In genomic region chr3:2301361-2301760, GRCh38 we compare ENCODE assay signal across 37 cellular contexts.
"Had no signal": no experiment of that assay in that cellular context is flagged by ENCODE, and none has a peak within 500 bp of the region (broad histone marks: within the 10 kb centered on the region; RNA-seq: fewer than 3 reads in every experiment).

No MANE protein-coding gene starts in this region.

- ATAC-seq: activated naive CD4-positive, alpha-beta T cell treated with anti-CD3 and anti-CD28 coated beads, Interleukin-2, amount 50 U/mL, for 72 hours; activated naive CD8-positive, alpha-beta T cell treated with anti-CD3 and anti-CD28 coated beads, Interleukin-2, amount 50 U/mL, for 24 hours; activated T-cell treated with anti-CD3 and anti-CD28 coated beads, Interleukin-2, amount 50 U/mL, for 4 hours; activated T-cell treated with anti-CD3 and anti-CD28 coated beads, Interleukin-2, amount 50 U/mL, for 72 hours; activated T-helper 17 cell treated with anti-CD3 and anti-CD28 coated beads, Interleukin-2, amount 50 U/mL, for 72 hours; body of pancreas had no signal

- H3K4me3 ChIP-seq: adrenal gland, ascending aorta, body of pancreas, breast epithelium, cardiac muscle cell had no signal

- H3K4me1 ChIP-seq: adrenal gland, ascending aorta, body of pancreas, breast epithelium had no signal

- H3K4me1 Mint-ChIP-seq: activated naive CD4-positive, alpha-beta T cell treated with anti-CD3 and anti-CD28 coated beads, Interleukin-2, amount 10 ng/mL, durations not matched to agents 7 days and 5 days; activated naive CD4-positive, alpha-beta T cell treated with anti-CD3 and anti-CD28 coated beads, Interleukin-2, amount 50 U/mL, for 24 hours; activated naive CD8-positive, alpha-beta T cell treated with anti-CD3 and anti-CD28 coated beads for 36 hours; activated naive CD8-positive, alpha-beta T cell treated with anti-CD3 and anti-CD28 coated beads, Interleukin-2, amount 10 ng/mL, durations not matched to agents 7 days and 5 days; activated naive CD8-positive, alpha-beta T cell treated with anti-CD3 and anti-CD28 coated beads, Interleukin-2, amount 50 U/mL, for 24 hours; activated T-helper 17 cell treated with anti-CD3 and anti-CD28 coated beads, Interleukin-2, amount 50 U/mL, for 72 hours; central memory CD8-positive, alpha-beta T cell had no signal

- H3K27me3 Mint-ChIP-seq: activated naive CD4-positive, alpha-beta T cell treated with anti-CD3 and anti-CD28 coated beads, Interleukin-2, amount 10 ng/mL, durations not matched to agents 7 days and 5 days; activated naive CD8-positive, alpha-beta T cell; activated naive CD8-positive, alpha-beta T cell treated with anti-CD3 and anti-CD28 coated beads for 36 hours; activated naive CD8-positive, alpha-beta T cell treated with anti-CD3 and anti-CD28 coated beads, Interleukin-2, amount 10 ng/mL, durations not matched to agents 7 days and 5 days; activated naive CD8-positive, alpha-beta T cell treated with anti-CD3 and anti-CD28 coated beads, Interleukin-2, amount 50 U/mL, for 24 hours; activated T-cell treated with anti-CD3 and anti-CD28 coated beads, Interleukin-2, amount 50 U/mL, for 24 hours; activated T-helper 17 cell treated with anti-CD3 and anti-CD28 coated beads, Interleukin-2, amount 50 U/mL, for 72 hours; central memory CD8-positive, alpha-beta T cell had no signal

- H3K9me3 Mint-ChIP-seq: activated naive CD4-positive, alpha-beta T cell treated with anti-CD3 and anti-CD28 coated beads for 36 hours; activated naive CD4-positive, alpha-beta T cell treated with anti-CD3 and anti-CD28 coated beads, Interleukin-2, amount 50 U/mL, for 24 hours; activated T-cell treated with anti-CD3 and anti-CD28 coated beads, Interleukin-2, amount 50 U/mL, for 24 hours; activated T-helper 1 cell treated with anti-CD3 and anti-CD28 coated beads, Interleukin-12 subunit alpha, Interleukin-12 subunit beta, Interleukin-2, Interleukin-4 antibody, amounts not matched to agents 30 ng/mL and 10 ng/mL and 1 ng/mL, durations not matched to agents 14 hours and 24 hours and 36 hours; activated T-helper 2 cell treated with anti-CD3 and anti-CD28 coated beads, Interferon-gamma antibody, Interleukin-2, Interleukin-4, amounts not matched to agents 10 μg/mL and 5 μg/mL and 100 μg/mL, durations not matched to agents 14 hours and 24 hours and 36 hours; central memory CD8-positive, alpha-beta T cell had no signal

- H3K9me3 ChIP-seq: adrenal gland, ascending aorta, body of pancreas, breast epithelium had no signal

- H3K36me3 ChIP-seq: adrenal gland, ascending aorta, brain microvascular endothelial cell, breast epithelium, cardiac muscle cell had no signal

- H3K36me3 Mint-ChIP-seq: activated naive CD4-positive, alpha-beta T cell treated with anti-CD3 and anti-CD28 coated beads, Interleukin-2, amount 10 ng/mL, durations not matched to agents 7 days and 5 days; activated naive CD4-positive, alpha-beta T cell treated with anti-CD3 and anti-CD28 coated beads, Interleukin-2, amount 50 U/mL, for 24 hours; activated naive CD4-positive, alpha-beta T cell treated with anti-CD3 and anti-CD28 coated beads, Interleukin-2, amount 50 U/mL, for 72 hours; activated naive CD8-positive, alpha-beta T cell; activated naive CD8-positive, alpha-beta T cell treated with anti-CD3 and anti-CD28 coated beads for 36 hours; activated naive CD8-positive, alpha-beta T cell treated with anti-CD3 and anti-CD28 coated beads, Interleukin-2, amount 10 ng/mL, durations not matched to agents 7 days and 5 days; brain had no signal

- H3K27ac Mint-ChIP-seq: activated naive CD4-positive, alpha-beta T cell treated with anti-CD3 and anti-CD28 coated beads for 36 hours; activated naive CD4-positive, alpha-beta T cell treated with anti-CD3 and anti-CD28 coated beads, Interleukin-2, amount 10 ng/mL, durations not matched to agents 7 days and 5 days; activated naive CD4-positive, alpha-beta T cell treated with anti-CD3 and anti-CD28 coated beads, Interleukin-2, amount 50 U/mL, for 24 hours; activated naive CD8-positive, alpha-beta T cell; activated naive CD8-positive, alpha-beta T cell treated with anti-CD3 and anti-CD28 coated beads for 36 hours; activated naive CD8-positive, alpha-beta T cell treated with anti-CD3 and anti-CD28 coated beads, Interleukin-2, amount 10 ng/mL, durations not matched to agents 7 days and 5 days; activated naive CD8-positive, alpha-beta T cell treated with anti-CD3 and anti-CD28 coated beads, Interleukin-2, amount 50 U/mL, for 24 hours; activated T-cell treated with anti-CD3 and anti-CD28 coated beads, Interleukin-2, amount 50 U/mL, for 24 hours; activated T-cell treated with anti-CD3 and anti-CD28 coated beads, Interleukin-2, amount 50 U/mL, for 72 hours; activated T-helper 1 cell treated with anti-CD3 and anti-CD28 coated beads, Interleukin-12 subunit alpha, Interleukin-12 subunit beta, Interleukin-2, Interleukin-4 antibody, amounts not matched to agents 30 ng/mL and 10 ng/mL and 1 ng/mL, durations not matched to agents 14 hours and 24 hours and 36 hours; activated T-helper 17 cell treated with anti-CD3 and anti-CD28 coated beads, Interleukin-2, amount 50 U/mL, for 72 hours; activated T-helper 2 cell treated with anti-CD3 and anti-CD28 coated beads, Interferon-gamma antibody, Interleukin-2, Interleukin-4, amounts not matched to agents 10 μg/mL and 5 μg/mL and 100 μg/mL, durations not matched to agents 14 hours and 24 hours and 36 hours; brain had no signal

- H3K4me3 Mint-ChIP-seq: activated naive CD4-positive, alpha-beta T cell treated with anti-CD3 and anti-CD28 coated beads for 36 hours; activated naive CD4-positive, alpha-beta T cell treated with anti-CD3 and anti-CD28 coated beads, Interleukin-2, amount 10 ng/mL, durations not matched to agents 7 days and 5 days; activated naive CD4-positive, alpha-beta T cell treated with anti-CD3 and anti-CD28 coated beads, Interleukin-2, amount 50 U/mL, for 24 hours; activated naive CD8-positive, alpha-beta T cell; activated naive CD8-positive, alpha-beta T cell treated with anti-CD3 and anti-CD28 coated beads for 36 hours; activated naive CD8-positive, alpha-beta T cell treated with anti-CD3 and anti-CD28 coated beads, Interleukin-2, amount 10 ng/mL, durations not matched to agents 7 days and 5 days; activated naive CD8-positive, alpha-beta T cell treated with anti-CD3 and anti-CD28 coated beads, Interleukin-2, amount 50 U/mL, for 24 hours; activated T-cell treated with anti-CD3 and anti-CD28 coated beads, Interleukin-2, amount 50 U/mL, for 24 hours; activated T-cell treated with anti-CD3 and anti-CD28 coated beads, Interleukin-2, amount 50 U/mL, for 4 hours; activated T-cell treated with anti-CD3 and anti-CD28 coated beads, Interleukin-2, amount 50 U/mL, for 72 hours; activated T-helper 1 cell treated with anti-CD3 and anti-CD28 coated beads, Interleukin-12 subunit alpha, Interleukin-12 subunit beta, Interleukin-2, Interleukin-4 antibody, amounts not matched to agents 30 ng/mL and 10 ng/mL and 1 ng/mL, durations not matched to agents 14 hours and 24 hours and 36 hours; activated T-helper 17 cell treated with anti-CD3 and anti-CD28 coated beads, Interleukin-2, amount 50 U/mL, for 72 hours; brain; central memory CD8-positive, alpha-beta T cell had no signal

- H3K27ac ChIP-seq: adrenal gland, ascending aorta, body of pancreas, brain microvascular endothelial cell, breast epithelium, cardiac muscle cell had no signal

- DNase-seq: activated effector memory CD4-positive, alpha-beta T cell treated with anti-CD3 and anti-CD28 coated beads, Interleukin-2, amount 50 U/mL, for 16 hours; activated effector memory CD4-positive, alpha-beta T cell treated with Interleukin-2 at 50 U/mL for 16 hours; activated gamma-delta T cell; activated gamma-delta T cell treated with Interleukin-2 at 50 U/mL for 16 hours; activated naive CD4-positive, alpha-beta T cell; activated naive CD4-positive, alpha-beta T cell treated with anti-CD3 and anti-CD28 coated beads for 36 hours; activated naive CD4-positive, alpha-beta T cell treated with anti-CD3 and anti-CD28 coated beads, Interleukin-2, amount 10 ng/mL, durations not matched to agents 7 days and 5 days; activated naive CD4-positive, alpha-beta T cell treated with anti-CD3 and anti-CD28 coated beads, Interleukin-2, amount 50 U/mL, for 16 hours; activated naive CD4-positive, alpha-beta T cell treated with Interleukin-2 at 50 U/mL for 16 hours; activated naive CD8-positive, alpha-beta T cell treated with anti-CD3 and anti-CD28 coated beads for 36 hours; activated naive CD8-positive, alpha-beta T cell treated with anti-CD3 and anti-CD28 coated beads, Interleukin-2, amount 10 ng/mL, durations not matched to agents 7 days and 5 days; activated naive CD8-positive, alpha-beta T cell treated with anti-CD3 and anti-CD28 coated beads, Interleukin-2, amount 50 U/mL, for 24 hours; activated T-cell treated with anti-CD3 and anti-CD28 coated beads, Interleukin-2, amount 50 U/mL, for 24 hours; activated T-cell treated with anti-CD3 and anti-CD28 coated beads, Interleukin-2, amount 50 U/mL, for 4 hours; activated T-cell treated with anti-CD3 and anti-CD28 coated beads, Interleukin-2, amount 50 U/mL, for 48 hours; activated T-cell treated with anti-CD3 and anti-CD28 coated beads, Interleukin-2, amount 50 U/mL, for 72 hours; adrenal gland; amniotic stem cell; amygdala; anterior cingulate cortex; aorta; body of pancreas; brain microvascular endothelial cell; caudate nucleus; central memory CD4-positive, alpha-beta T cell; cerebellar nuclear complex had no signal

- H3K27me3 ChIP-seq: adrenal gland, ascending aorta, body of pancreas, brain microvascular endothelial cell, breast epithelium, cardiac muscle cell had no signal
